17 cellular contexts compared by ENCODE assay signal in genomic region chr10:131577178-131577555, GRCh38.
DNase-seq lines count a peak whose midpoint lies in the region; TF ChIP-seq lines count a peak whose summit lies in the region.
"Had no signal": no experiment of that assay in that cellular context is flagged by ENCODE, and none has a peak within 500 bp of the region (broad histone marks: within the 10 kb centered on the region; RNA-seq: fewer than 3 reads in every experiment).

No MANE protein-coding gene starts in this region.

- H3K36me3 Mint-ChIP-seq in endodermal cell (ENCODE audit: low read depth) (no peaks in the 10 kb centered on the region), osteocyte (ENCODE audit: unreplicated experiment) (no peaks in the 10 kb centered on the region)
- H3K36me3 Mint-ChIP-seq: CD14-positive monocyte; CD8-positive, alpha-beta T cell had no signal

- 90 to 94% methylated on average over 8 to 9 of the region's 9 CpGs for WGBS in endodermal cell (ENCODE audit: insufficient coverage in 1 of 2, insufficient read length in 1 of 2), 2 experiments

- peak overlapping the region in 3 of 11 experiments; percentile 16 to 38 (median 19); a peak in 2 of 22 replicates for H3K27ac ChIP-seq in BLaER1 treated with 17β-estradiol and CSF1 and Interleukin-3, amounts not matched to agents 10 nM and 100 nM
- no peak overlapping the region for H3K27ac ChIP-seq in endodermal cell (ENCODE audit: low read depth, low read length)
- H3K27ac ChIP-seq: HL-60 had no signal

- H3K36me3 ChIP-seq in BLaER1 treated with 17β-estradiol and CSF1 and Interleukin-3, amounts not matched to agents 10 nM and 100 nM = no peaks in the 10 kb centered on the region
- no peaks in the 10 kb centered on the region for H3K36me3 ChIP-seq in endodermal cell (ENCODE audit: control insufficient read depth, insufficient read depth, low read length)

- H3K27ac Mint-ChIP-seq in endodermal cell (no peak overlapping the region), osteocyte (ENCODE audit: unreplicated experiment) (no peak overlapping the region)
- H3K27ac Mint-ChIP-seq: B cell; CD14-positive monocyte; CD8-positive, alpha-beta T cell; GM23338 had no signal

- peaks cover 9 to 81% (median 69%) of the 10 kb centered on the region in 10 experiments; a peak in 19 of 20 replicates for H3K4me1 ChIP-seq in BLaER1 treated with 17β-estradiol and CSF1 and Interleukin-3, amounts not matched to agents 10 nM and 100 nM
- no peaks in the 10 kb centered on the region for H3K4me1 ChIP-seq in endodermal cell (ENCODE audit: control insufficient read depth, insufficient read depth, low read length)

- TF ChIP-seq CTCF in endodermal cell (conservative IDR thresholded peaks at IDR 0.05) = no peak
- TF ChIP-seq CTCF in osteocyte (IDR thresholded peaks at IDR 0.05) = no peak

- H3K4me3 ChIP-seq in BLaER1 treated with 17β-estradiol and CSF1 and Interleukin-3, amounts not matched to agents 10 nM and 100 nM = no peak overlapping the region
- H3K4me3 ChIP-seq in endodermal cell (ENCODE audit: low read length) = no peak overlapping the region
- H3K4me3 ChIP-seq: GM23338 had no signal

- H4K20me1 ChIP-seq in BLaER1 treated with 17β-estradiol and CSF1 and Interleukin-3, amounts not matched to agents 10 nM and 100 nM = peaks cover 0 to 36% (median 0%) of the 10 kb centered on the region in 11 experiments; a peak in 4 of 22 replicates

- H3K4me1 Mint-ChIP-seq in endodermal cell (no peaks in the 10 kb centered on the region), osteocyte (ENCODE audit: unreplicated experiment) (no peaks in the 10 kb centered on the region)
- H3K4me1 Mint-ChIP-seq: B cell, CD14-positive monocyte, GM23338 had no signal

- no peaks in the 10 kb centered on the region for H3K27me3 Mint-ChIP-seq in endodermal cell (ENCODE audit: insufficient read depth)
- no peaks in the 10 kb centered on the region for H3K27me3 Mint-ChIP-seq in osteocyte (ENCODE audit: unreplicated experiment)
- H3K27me3 Mint-ChIP-seq: B cell had no signal

- peaks cover 2% of the 10 kb centered on the region for H3K9me3 Mint-ChIP-seq in endodermal cell
- peaks cover 24% of the 10 kb centered on the region for H3K9me3 Mint-ChIP-seq in osteocyte (ENCODE audit: unreplicated experiment)
- H3K9me3 Mint-ChIP-seq: CD8-positive, alpha-beta T cell had no signal

- H3K27me3 ChIP-seq in BLaER1 treated with 17β-estradiol and CSF1 and Interleukin-3, amounts not matched to agents 10 nM and 100 nM = peaks cover 0 to 78% (median 0%) of the 10 kb centered on the region in 11 experiments; a peak in 7 of 22 replicates
- no peaks in the 10 kb centered on the region for H3K27me3 ChIP-seq in endodermal cell (ENCODE audit: control insufficient read depth, insufficient read depth, low read length, poor library complexity, severe bottlenecking)

- peak overlapping the region; percentile 24 to 88 (median 74) for H3K4me2 ChIP-seq in BLaER1 treated with 17β-estradiol and CSF1 and Interleukin-3, amounts not matched to agents 10 nM and 100 nM
- H3K4me2 ChIP-seq: GM23338 had no signal

- peak; percentile 5 for DNase-seq in activated CD8-positive, alpha-beta memory T cell treated with anti-CD3 and anti-CD28 coated beads for 24 hours
- no peak for DNase-seq in activated CD8-positive, alpha-beta memory T cell treated with anti-CD3 and anti-CD28 coated beads, Interleukin-2, amount 50 U/mL, for 48 hours
- DNase-seq in endodermal cell = peak; percentile 34
- peak; percentile 59 for DNase-seq in osteocyte (ENCODE audit: extremely low spot score, unreplicated experiment)
- no peak for DNase-seq in NCI-H1417 treated with DMSO at 0.1 percent for 48 hours (lab: John Stamatoyannopoulos, UW)
- no peak for DNase-seq in central memory CD4-positive, alpha-beta T cell
- no peak for DNase-seq in T1000 (lab: John Stamatoyannopoulos, UW)
- DNase-seq: COR-L47, DND-41, GDM1, H7 had no signal

- H3K4me3 Mint-ChIP-seq in endodermal cell (no peak overlapping the region), osteocyte (ENCODE audit: unreplicated experiment) (no peak overlapping the region)
- H3K4me3 Mint-ChIP-seq: B cell; CD14-positive monocyte; CD8-positive, alpha-beta T cell; GM23338 had no signal

- H3K9me3 ChIP-seq in BLaER1 treated with 17β-estradiol and CSF1 and Interleukin-3, amounts not matched to agents 10 nM and 100 nM (replicated peaks in 1 of 11) = peaks cover 0 to 5% (median 0%) of the 10 kb centered on the region in 11 experiments; a peak in 2 of 22 replicates
- no peaks in the 10 kb centered on the region for H3K9me3 ChIP-seq in endodermal cell (ENCODE audit: control insufficient read depth, low read length)

- H3K9ac ChIP-seq in BLaER1 treated with 17β-estradiol and CSF1 and Interleukin-3, amounts not matched to agents 10 nM and 100 nM = no peak overlapping the region
- H3K9ac ChIP-seq in endodermal cell (ENCODE audit: extremely low read depth, low read length, poor library complexity, severe bottlenecking) = no peak overlapping the region

Comparison
In these comparisons a context has a peak if more than half of its experiments do, and no peak if none do; other contexts are left out.
1. DNase-seq: peak in activated CD8-positive, alpha-beta memory T cell treated with anti-CD3 and anti-CD28 coated beads for 24 hours (single experiment), endodermal cell (single experiment) and osteocyte (single experiment); none in activated CD8-positive, alpha-beta memory T cell treated with anti-CD3 and anti-CD28 coated beads, Interleukin-2, amount 50 U/mL, for 48 hours (single experiment), NCI-H1417 treated with DMSO at 0.1 percent for 48 hours (single experiment), central memory CD4-positive, alpha-beta T cell (single experiment) and T1000 (single experiment).